Comparison of ENCODE assay signal across 8 cellular contexts in the genomic region with DNA sequence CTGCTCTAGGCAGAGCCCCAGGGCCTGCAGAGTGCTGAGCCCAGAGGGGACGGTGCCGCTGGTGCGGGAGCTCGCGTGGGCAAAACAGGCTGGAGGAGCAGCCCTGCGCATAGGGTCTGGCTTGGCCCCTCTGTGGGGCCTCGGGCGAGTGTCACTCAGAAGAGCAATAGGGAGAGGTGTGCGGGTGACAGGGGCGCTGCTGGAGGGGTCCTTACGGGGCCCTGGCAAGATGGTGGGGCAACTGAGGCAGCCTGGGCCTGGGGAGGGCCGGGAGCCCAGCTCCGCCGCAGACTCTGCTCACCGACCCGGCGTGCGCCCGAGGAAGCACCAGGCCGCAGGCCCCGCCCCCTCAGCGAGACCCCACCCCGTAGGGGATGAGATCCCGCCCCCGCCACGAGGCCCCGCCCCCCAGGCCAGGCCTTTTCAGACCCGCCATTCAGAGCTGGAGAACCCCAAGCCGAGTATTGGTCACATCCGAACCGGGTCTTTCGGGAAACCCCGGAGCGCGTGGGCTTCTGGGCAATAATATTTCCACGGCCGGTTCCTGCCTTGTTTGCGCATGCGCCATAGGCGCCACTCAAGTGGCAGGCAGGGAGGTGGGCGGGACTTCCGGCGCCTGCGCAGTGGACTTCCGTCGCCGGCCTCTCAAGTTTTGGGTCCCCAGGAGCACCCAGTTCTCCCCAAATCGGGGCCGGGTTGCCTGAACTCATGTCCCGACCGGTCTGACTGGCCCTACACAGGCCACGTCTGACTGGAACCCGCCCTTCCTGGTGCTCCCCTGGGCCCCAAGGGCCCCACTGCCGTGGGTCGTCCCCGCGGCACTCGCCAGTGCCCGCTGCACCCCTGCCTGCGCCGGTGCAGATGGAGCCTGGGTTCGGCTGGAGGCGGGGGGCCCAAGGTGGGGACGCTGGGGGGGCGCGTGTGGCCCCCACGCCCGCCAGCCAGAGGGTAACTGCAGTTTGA. TPM values are rescaled to one million over a fixed set of nuclear protein-coding genes. Genes with fewer than 3 reads are reported as not detected.
DNase-seq lines count a peak whose midpoint lies in the region; ATAC-seq and TF ChIP-seq lines count a peak whose summit lies in the region.

No MANE protein-coding gene starts in this region.

- H2AFZ ChIP-seq in hepatocyte, result peak overlapping the region; percentile 78

- peaks cover 41% of the 10 kb centered on the region for H3K4me1 ChIP-seq in hepatocyte (ENCODE audit: insufficient read depth)

- DNase-seq in NCI-H2029 (lab: John Stamatoyannopoulos, UW) (peak; percentile 99), T-helper 9 cell (peak; percentile 99), astrocyte of the hippocampus (ENCODE audit: low read depth, low spot score) (peak; percentile 99), hepatocyte (ENCODE audit: low spot score) (peak; percentile 98), renal cortical epithelial cell (ENCODE audit: low read depth) (peak; percentile 96), cortex of kidney (lab: John Stamatoyannopoulos, UW) (no peak)

- H3K27ac ChIP-seq in hepatocyte, result peak overlapping the region; percentile 91

- peak overlapping the region; percentile 95 for H3K4me2 ChIP-seq in hepatocyte

- H3K79me2 ChIP-seq in hepatocyte, result no peaks in the 10 kb centered on the region

- no peaks in the 10 kb centered on the region for H4K20me1 ChIP-seq in hepatocyte (ENCODE audit: insufficient read depth, poor library complexity, severe bottlenecking)

- peak overlapping the region; percentile 76 for H3K4me3 ChIP-seq in hepatocyte

- ATAC-seq in GM18508 (IDR thresholded peaks at IDR 0.05; ENCODE audit: insufficient read depth, unreplicated experiment), result peak; percentile 42
- ATAC-seq in HG02981 (IDR thresholded peaks at IDR 0.05; ENCODE audit: unreplicated experiment), result peak; percentile 70

- no peaks in the 10 kb centered on the region for H3K36me3 ChIP-seq in hepatocyte (replicated peaks; ENCODE audit: insufficient read depth, low read depth)

- TF ChIP-seq CTCF in hepatocyte (IDR thresholded peaks at IDR 0.05; ENCODE audit: poor library complexity), result no peak

- H3K27me3 ChIP-seq in hepatocyte, result no peaks in the 10 kb centered on the region

- no peaks in the 10 kb centered on the region for H3K9me3 ChIP-seq in hepatocyte (ENCODE audit: low read depth)

- H3K9me2 ChIP-seq in hepatocyte (replicated peaks; ENCODE audit: insufficient read depth), result no peaks in the 10 kb centered on the region

- WGBS in hepatocyte (ENCODE audit: low lambda C conversion rate, missing lambda C conversion rate), result 3% methylated on average over 38 of the region's 68 CpGs

RNA-seq across cellular contexts. Expression of a gene that starts 1.3 kb away (rescaled TPM):
- total RNA-seq in hepatocyte (1.6 and 2.3 TPM in 2 replicates), renal cortical epithelial cell (1.2 TPM in 1 of 2 replicates, not detected in the other)
- polyA plus RNA-seq in hepatocyte, result 3.3 and 6.6 TPM in 2 replicates

RNA-seq across cellular contexts. Expression of a gene that starts 1.6 kb away (rescaled TPM):
- 1.4 and 2.4 TPM in 2 replicates for total RNA-seq in hepatocyte
- 2.1 and 4.3 TPM in 2 replicates for polyA plus RNA-seq in hepatocyte
- 0.20 and 0.87 TPM in 2 replicates for total RNA-seq in renal cortical epithelial cell

RNA-seq across cellular contexts. Expression of a gene that starts 3.9 kb away (rescaled TPM):
- total RNA-seq in hepatocyte, result 0.68 and 1.4 TPM in 2 replicates
- 0.88 and 1.1 TPM in 2 replicates for polyA plus RNA-seq in hepatocyte
- 0.15 and 0.52 TPM in 2 replicates for total RNA-seq in renal cortical epithelial cell

RNA-seq across cellular contexts. Expression of a gene that starts 7.3 kb away (rescaled TPM):
- total RNA-seq in hepatocyte (1.8 and 2.7 TPM in 2 replicates), renal cortical epithelial cell (not detected in 2 replicates)
- polyA plus RNA-seq in hepatocyte, result 2.1 and 4.7 TPM in 2 replicates

RNA-seq across cellular contexts. Expression of a gene that starts 17.7 kb away (rescaled TPM):
- total RNA-seq in hepatocyte (309 and 313 TPM in 2 replicates), renal cortical epithelial cell (153 and 288 TPM in 2 replicates)
- 388 and 446 TPM in 2 replicates for polyA plus RNA-seq in hepatocyte
